ENCODE assay signal across 6 cellular contexts in genomic region chr17:18262111-18262510, GRCh38. TPM values are rescaled to one million over a fixed set of nuclear protein-coding genes. Genes with fewer than 3 reads are reported as not detected.
DNase-seq lines count a peak whose midpoint lies in the region; ATAC-seq and TF ChIP-seq lines count a peak whose summit lies in the region.

No MANE protein-coding gene starts in this region.

- no peaks in the 10 kb centered on the region for H3K27me3 Mint-ChIP-seq in activated T-helper 1 cell treated with anti-CD3 and anti-CD28 coated beads, Interleukin-12 subunit alpha, Interleukin-12 subunit beta, Interleukin-2, Interleukin-4 antibody, amounts not matched to agents 30 ng/mL and 10 ng/mL and 1 ng/mL, durations not matched to agents 14 hours and 24 hours and 36 hours (ENCODE audit: insufficient read depth)
- no peaks in the 10 kb centered on the region for H3K27me3 Mint-ChIP-seq in naive B cell

- ATAC-seq in DND-41 (ENCODE audit: insufficient read depth, low read depth) (no peak), naive B cell (ENCODE audit: low read depth in 2 of 2) (no peak), HG03280 (IDR thresholded peaks at IDR 0.05; ENCODE audit: unreplicated experiment) (no peak), GM18867 (IDR thresholded peaks at IDR 0.05; ENCODE audit: unreplicated experiment) (no peak), HG02840 (IDR thresholded peaks at IDR 0.05; ENCODE audit: low FRiP score, unreplicated experiment) (no peak)

- peak overlapping the region in 1 of 2 experiments; percentile 83; a peak in 2 of 4 replicates for H3K4me3 ChIP-seq in DND-41 (ENCODE audit: low read depth in 1 of 2, low read length in 2 of 2)

- peak overlapping the region; percentile 86 for H3K4me2 ChIP-seq in DND-41 (ENCODE audit: insufficient read depth, low read length)

- no peak for TF ChIP-seq CTCF in DND-41 (IDR thresholded peaks at IDR 0.05; ENCODE audit: borderline replicate concordance, extremely low read depth, low read length, poor library complexity, severe bottlenecking)

- H3K36me3 Mint-ChIP-seq in activated T-helper 1 cell treated with anti-CD3 and anti-CD28 coated beads, Interleukin-12 subunit alpha, Interleukin-12 subunit beta, Interleukin-2, Interleukin-4 antibody, amounts not matched to agents 30 ng/mL and 10 ng/mL and 1 ng/mL, durations not matched to agents 14 hours and 24 hours and 36 hours (ENCODE audit: low read depth), result peaks cover 7% of the 10 kb centered on the region
- H3K36me3 Mint-ChIP-seq in naive B cell, result no peaks in the 10 kb centered on the region

- peaks cover 24% of the 10 kb centered on the region for H3K4me1 Mint-ChIP-seq in activated T-helper 1 cell treated with anti-CD3 and anti-CD28 coated beads, Interleukin-12 subunit alpha, Interleukin-12 subunit beta, Interleukin-2, Interleukin-4 antibody, amounts not matched to agents 30 ng/mL and 10 ng/mL and 1 ng/mL, durations not matched to agents 14 hours and 24 hours and 36 hours (ENCODE audit: low read depth)
- H3K4me1 Mint-ChIP-seq in naive B cell, result peaks cover 28 to 36% (median 35%) of the 10 kb centered on the region in 3 donors

- no peaks in the 10 kb centered on the region for H3K9me3 Mint-ChIP-seq in activated T-helper 1 cell treated with anti-CD3 and anti-CD28 coated beads, Interleukin-12 subunit alpha, Interleukin-12 subunit beta, Interleukin-2, Interleukin-4 antibody, amounts not matched to agents 30 ng/mL and 10 ng/mL and 1 ng/mL, durations not matched to agents 14 hours and 24 hours and 36 hours
- no peaks in the 10 kb centered on the region for H3K9me3 Mint-ChIP-seq in naive B cell

- no peaks in the 10 kb centered on the region for H3K9me3 ChIP-seq in DND-41 (ENCODE audit: insufficient read depth, low read length, severe bottlenecking)

- H3K27ac Mint-ChIP-seq in activated T-helper 1 cell treated with anti-CD3 and anti-CD28 coated beads, Interleukin-12 subunit alpha, Interleukin-12 subunit beta, Interleukin-2, Interleukin-4 antibody, amounts not matched to agents 30 ng/mL and 10 ng/mL and 1 ng/mL, durations not matched to agents 14 hours and 24 hours and 36 hours, result no peak overlapping the region
- H3K27ac Mint-ChIP-seq in naive B cell, result peak overlapping the region in 2 of 6 donors; percentile 52 to 76

- intact Hi-C loops in activated T-helper 1 cell treated with anti-CD3 and anti-CD28 coated beads, Interleukin-12 subunit alpha, Interleukin-12 subunit beta, Interleukin-2, Interleukin-4 antibody, amounts not matched to agents 30 ng/mL and 10 ng/mL and 1 ng/mL, durations not matched to agents 14 hours and 24 hours and 36 hours (cut with micrococcal nuclease), result no loop called here

- peaks cover 35% of the 10 kb centered on the region for H3K79me2 ChIP-seq in DND-41 (ENCODE audit: insufficient read depth, low read length)

- H3K4me1 ChIP-seq in DND-41 (ENCODE audit: insufficient read depth, low read length), result peaks cover 47% of the 10 kb centered on the region

- H4K20me1 ChIP-seq in DND-41 (ENCODE audit: insufficient read depth, low read length), result peaks cover 11% of the 10 kb centered on the region

- H3K4me3 Mint-ChIP-seq in activated T-helper 1 cell treated with anti-CD3 and anti-CD28 coated beads, Interleukin-12 subunit alpha, Interleukin-12 subunit beta, Interleukin-2, Interleukin-4 antibody, amounts not matched to agents 30 ng/mL and 10 ng/mL and 1 ng/mL, durations not matched to agents 14 hours and 24 hours and 36 hours, result peak overlapping the region; percentile 82
- peak overlapping the region in 6 of 8 donors; percentile 75 to 93 (median 86) for H3K4me3 Mint-ChIP-seq in naive B cell

- H3K36me3 ChIP-seq in DND-41 (ENCODE audit: insufficient read depth, low read length), result peaks cover 29% of the 10 kb centered on the region

- no peaks in the 10 kb centered on the region for H3K27me3 ChIP-seq in DND-41 (ENCODE audit: insufficient read depth, low read length, poor library complexity)

- H2AFZ ChIP-seq in DND-41 (ENCODE audit: low read depth, low read length), result no peak overlapping the region

- no peak overlapping the region for H3K27ac ChIP-seq in DND-41 (ENCODE audit: low read length)

- H3K9ac ChIP-seq in DND-41 (ENCODE audit: low read depth, low read length), result peak overlapping the region; percentile 68; the same call in 1 of the 2 replicates

- DNase-seq in DND-41, result no peak
- DNase-seq in activated T-helper 1 cell treated with anti-CD3 and anti-CD28 coated beads, Interleukin-12 subunit alpha, Interleukin-12 subunit beta, Interleukin-2, Interleukin-4 antibody, amounts not matched to agents 30 ng/mL and 10 ng/mL and 1 ng/mL, durations not matched to agents 14 hours and 24 hours and 36 hours (ENCODE audit: low spot score), result no peak
- no peak for DNase-seq in naive B cell

RNA-seq across cellular contexts. Expression of gene MIEF2, which starts 1.6 kb away (rescaled TPM):
- total RNA-seq in activated T-helper 1 cell treated with anti-CD3 and anti-CD28 coated beads, Interleukin-12 subunit alpha, Interleukin-12 subunit beta, Interleukin-2, Interleukin-4 antibody, amounts not matched to agents 30 ng/mL and 10 ng/mL and 1 ng/mL, durations not matched to agents 14 hours and 24 hours and 36 hours, result 5.8 and 7.0 TPM in 2 replicates
- 10 to 100 TPM in 3 of 6 donors, 1 to 10 TPM in 3; 3.2 to 13.8 (median 9.9) TPM for polyA plus RNA-seq in naive B cell (ENCODE audit: low read depth in 6 of 6)

RNA-seq across cellular contexts. Expression of gene FLII, which starts 3.6 kb away (rescaled TPM):
- 268 and 275 TPM in 2 replicates for total RNA-seq in activated T-helper 1 cell treated with anti-CD3 and anti-CD28 coated beads, Interleukin-12 subunit alpha, Interleukin-12 subunit beta, Interleukin-2, Interleukin-4 antibody, amounts not matched to agents 30 ng/mL and 10 ng/mL and 1 ng/mL, durations not matched to agents 14 hours and 24 hours and 36 hours
- polyA plus RNA-seq in naive B cell (ENCODE audit: low read depth in 6 of 6), result 100 to 1,000 TPM in 3 of 6 donors, 10 to 100 TPM in 3; 80.0 to 169 (median 98.4) TPM

RNA-seq across cellular contexts. Expression of gene LLGL1, which starts 36.7 kb away (rescaled TPM):
- 22.6 and 23.4 TPM in 2 replicates for total RNA-seq in activated T-helper 1 cell treated with anti-CD3 and anti-CD28 coated beads, Interleukin-12 subunit alpha, Interleukin-12 subunit beta, Interleukin-2, Interleukin-4 antibody, amounts not matched to agents 30 ng/mL and 10 ng/mL and 1 ng/mL, durations not matched to agents 14 hours and 24 hours and 36 hours
- 1 to 10 TPM in 2 of 6 donors, under 1 TPM in 3, not detected in 1; 0.38 to 1.4 (median 0.86) TPM for polyA plus RNA-seq in naive B cell (ENCODE audit: low read depth in 6 of 6)

RNA-seq across cellular contexts. Expression of gene TOP3A, which starts 52.7 kb away (rescaled TPM):
- 75.2 and 87.2 TPM in 2 replicates for total RNA-seq in activated T-helper 1 cell treated with anti-CD3 and anti-CD28 coated beads, Interleukin-12 subunit alpha, Interleukin-12 subunit beta, Interleukin-2, Interleukin-4 antibody, amounts not matched to agents 30 ng/mL and 10 ng/mL and 1 ng/mL, durations not matched to agents 14 hours and 24 hours and 36 hours
- 10 to 100 TPM in 5 of 6 donors, 1 to 10 TPM in 1; 5.2 to 20.1 (median 14.6) TPM for polyA plus RNA-seq in naive B cell (ENCODE audit: low read depth in 6 of 6)

RNA-seq across cellular contexts. Expression of gene SMCR8, which starts 53.0 kb away (rescaled TPM):
- 18.7 and 19.2 TPM in 2 replicates for total RNA-seq in activated T-helper 1 cell treated with anti-CD3 and anti-CD28 coated beads, Interleukin-12 subunit alpha, Interleukin-12 subunit beta, Interleukin-2, Interleukin-4 antibody, amounts not matched to agents 30 ng/mL and 10 ng/mL and 1 ng/mL, durations not matched to agents 14 hours and 24 hours and 36 hours
- polyA plus RNA-seq in naive B cell (ENCODE audit: low read depth in 6 of 6), result 1 to 10 TPM; 2.8 to 9.2 (median 5.9) TPM
